1 cellular context compared by ENCODE assay signal in the genomic region with DNA sequence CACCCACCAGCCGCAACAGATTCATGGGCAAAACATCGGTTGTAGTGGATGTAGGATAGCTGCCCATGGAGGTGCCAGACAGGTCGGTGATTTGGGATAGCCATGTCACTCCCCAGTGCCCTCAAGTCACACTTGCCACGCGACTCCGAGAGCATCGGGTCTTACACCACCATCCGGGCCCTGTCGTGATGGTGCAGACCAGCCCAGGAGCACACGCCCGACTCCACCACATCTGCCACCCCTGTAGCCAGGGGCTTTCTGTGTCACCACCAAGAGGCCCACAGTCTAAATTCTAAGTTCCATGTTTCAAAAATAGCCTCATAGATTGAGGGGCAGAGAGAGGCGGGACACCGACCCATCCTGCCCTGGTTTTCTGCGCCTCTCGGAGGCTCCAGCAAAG.
TF ChIP-seq lines count a peak whose summit lies in the region.

No MANE protein-coding gene starts in this region.

TF ChIP-seq in SK-N-SH, 30 proteins besides CTCF, POLR2A, EP300 and RAD21 (continued from another document):
- TF ChIP-seq, protein P1, sequence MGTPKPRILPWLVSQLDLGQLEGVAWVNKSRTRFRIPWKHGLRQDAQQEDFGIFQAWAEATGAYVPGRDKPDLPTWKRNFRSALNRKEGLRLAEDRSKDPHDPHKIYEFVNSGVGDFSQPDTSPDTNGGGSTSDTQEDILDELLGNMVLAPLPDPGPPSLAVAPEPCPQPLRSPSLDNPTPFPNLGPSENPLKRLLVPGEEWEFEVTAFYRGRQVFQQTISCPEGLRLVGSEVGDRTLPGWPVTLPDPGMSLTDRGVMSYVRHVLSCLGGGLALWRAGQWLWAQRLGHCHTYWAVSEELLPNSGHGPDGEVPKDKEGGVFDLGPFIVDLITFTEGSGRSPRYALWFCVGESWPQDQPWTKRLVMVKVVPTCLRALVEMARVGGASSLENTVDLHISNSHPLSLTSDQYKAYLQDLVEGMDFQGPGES (IDR thresholded peaks at IDR 0.05; ENCODE audit: low read depth, low read length), result no peak
- TF ChIP-seq NRF1 (IDR thresholded peaks at IDR 0.05; ENCODE audit: low read depth, low read length), result no peak
- no peak for TF ChIP-seq TAF1 (IDR thresholded peaks at IDR 0.05; ENCODE audit: borderline replicate concordance, low read depth, low read length)
- TF ChIP-seq, protein P2, sequence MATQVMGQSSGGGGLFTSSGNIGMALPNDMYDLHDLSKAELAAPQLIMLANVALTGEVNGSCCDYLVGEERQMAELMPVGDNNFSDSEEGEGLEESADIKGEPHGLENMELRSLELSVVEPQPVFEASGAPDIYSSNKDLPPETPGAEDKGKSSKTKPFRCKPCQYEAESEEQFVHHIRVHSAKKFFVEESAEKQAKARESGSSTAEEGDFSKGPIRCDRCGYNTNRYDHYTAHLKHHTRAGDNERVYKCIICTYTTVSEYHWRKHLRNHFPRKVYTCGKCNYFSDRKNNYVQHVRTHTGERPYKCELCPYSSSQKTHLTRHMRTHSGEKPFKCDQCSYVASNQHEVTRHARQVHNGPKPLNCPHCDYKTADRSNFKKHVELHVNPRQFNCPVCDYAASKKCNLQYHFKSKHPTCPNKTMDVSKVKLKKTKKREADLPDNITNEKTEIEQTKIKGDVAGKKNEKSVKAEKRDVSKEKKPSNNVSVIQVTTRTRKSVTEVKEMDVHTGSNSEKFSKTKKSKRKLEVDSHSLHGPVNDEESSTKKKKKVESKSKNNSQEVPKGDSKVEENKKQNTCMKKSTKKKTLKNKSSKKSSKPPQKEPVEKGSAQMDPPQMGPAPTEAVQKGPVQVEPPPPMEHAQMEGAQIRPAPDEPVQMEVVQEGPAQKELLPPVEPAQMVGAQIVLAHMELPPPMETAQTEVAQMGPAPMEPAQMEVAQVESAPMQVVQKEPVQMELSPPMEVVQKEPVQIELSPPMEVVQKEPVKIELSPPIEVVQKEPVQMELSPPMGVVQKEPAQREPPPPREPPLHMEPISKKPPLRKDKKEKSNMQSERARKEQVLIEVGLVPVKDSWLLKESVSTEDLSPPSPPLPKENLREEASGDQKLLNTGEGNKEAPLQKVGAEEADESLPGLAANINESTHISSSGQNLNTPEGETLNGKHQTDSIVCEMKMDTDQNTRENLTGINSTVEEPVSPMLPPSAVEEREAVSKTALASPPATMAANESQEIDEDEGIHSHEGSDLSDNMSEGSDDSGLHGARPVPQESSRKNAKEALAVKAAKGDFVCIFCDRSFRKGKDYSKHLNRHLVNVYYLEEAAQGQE (IDR thresholded peaks at IDR 0.05; ENCODE audit: low read depth, low read length), result no peak
- no peak for TF ChIP-seq YY1 (IDR thresholded peaks at IDR 0.05; ENCODE audit: low read depth)
- TF ChIP-seq MEF2A (IDR thresholded peaks at IDR 0.05; ENCODE audit: borderline replicate concordance, low read depth), result no peak
- TF ChIP-seq USF1 (IDR thresholded peaks at IDR 0.05; ENCODE audit: borderline replicate concordance, low read depth), result no peak
- no peak for TF ChIP-seq MXI1 (IDR thresholded peaks at IDR 0.05; ENCODE audit: low read depth, low read length)
- TF ChIP-seq RXRA (IDR thresholded peaks at IDR 0.05; ENCODE audit: borderline replicate concordance, low read depth), result no peak
- TF ChIP-seq RCOR1 (IDR thresholded peaks at IDR 0.05; ENCODE audit: low read length), result no peak
- TF ChIP-seq PBX3 (IDR thresholded peaks at IDR 0.05), result no peak
- TF ChIP-seq JUND (IDR thresholded peaks at IDR 0.05), result no peak
TF ChIP-seq in SK-N-SH: peak in this region for 0.
